ENCODE assay signal across 8 cellular contexts in the genomic region with DNA sequence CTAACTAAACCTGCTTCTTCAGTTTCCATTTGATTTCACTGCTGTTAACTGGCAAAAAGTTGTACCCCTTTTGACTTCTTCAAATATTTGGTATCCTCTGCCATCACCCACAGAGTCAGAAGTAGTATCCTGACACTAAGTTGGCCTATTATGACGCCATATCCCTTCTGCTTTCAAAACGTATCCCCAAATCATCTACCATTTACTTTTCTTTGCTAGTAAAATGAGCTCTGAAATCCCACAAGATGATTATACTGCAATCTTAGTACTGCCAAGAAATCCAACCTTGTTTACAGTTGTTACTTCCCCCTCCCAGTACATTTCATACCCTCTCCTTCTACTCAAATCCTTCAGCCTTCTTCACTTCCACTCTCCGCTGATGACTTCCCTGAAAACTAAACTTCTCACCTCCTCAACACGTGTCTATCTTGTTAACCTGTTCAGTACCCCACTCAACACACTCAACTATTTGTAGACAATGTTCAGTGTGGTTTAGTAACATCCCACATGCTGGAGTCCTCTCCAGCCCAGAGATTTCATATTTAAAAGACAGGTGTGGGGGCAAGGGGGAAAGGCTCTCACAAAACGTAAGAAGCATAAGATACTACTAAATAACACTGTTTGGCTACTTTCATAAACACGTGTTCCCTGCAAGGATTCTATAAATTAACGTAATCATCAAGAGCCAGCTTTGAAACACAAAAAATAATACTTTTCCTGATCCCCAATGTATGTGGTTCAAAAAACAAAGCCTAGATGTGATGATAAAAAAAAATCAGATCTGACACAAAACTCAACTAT. TPM values are rescaled to one million over a fixed set of nuclear protein-coding genes. Genes with fewer than 3 reads are reported as not detected.
DNase-seq lines count a peak whose midpoint lies in the region; TF ChIP-seq lines count a peak whose summit lies in the region.

No MANE protein-coding gene starts in this region.

- intact Hi-C loops in testis (cut with DNase I; ENCODE audit: low total_unique reads): no loop called here

- H2AK5ac ChIP-seq in H9 (ENCODE audit: insufficient read length, low read length): no peak overlapping the region

- peak overlapping the region; percentile 87 for H3K4me2 ChIP-seq in H9 (ENCODE audit: insufficient read depth, insufficient read length, low read length)

- TF ChIP-seq POLR2A in testis (IDR thresholded peaks at IDR 0.05): no peak

- no peaks in the 10 kb centered on the region for H3K27me3 ChIP-seq in H9 (ENCODE audit: insufficient read depth, low read length)
- no peaks in the 10 kb centered on the region for H3K27me3 ChIP-seq in testis

- H3K9me3 ChIP-seq in H9 (ENCODE audit: control insufficient read depth, low read depth, low read length): no peaks in the 10 kb centered on the region
- no peaks in the 10 kb centered on the region for H3K9me3 ChIP-seq in testis

- H4K8ac ChIP-seq in H9 (replicated peaks; ENCODE audit: insufficient read length, low read depth, low read length): no peak overlapping the region

- no peak overlapping the region for H2BK120ac ChIP-seq in H9 (ENCODE audit: low read depth, low read length, poor library complexity, severe bottlenecking)

- no peak overlapping the region for H2AFZ ChIP-seq in H9 (ENCODE audit: low read length)

- H2BK15ac ChIP-seq in H9 (ENCODE audit: low read depth, low read length): no peak overlapping the region

- peaks cover 24% of the 10 kb centered on the region; the same call in 1 of the 2 replicates for H3K79me2 ChIP-seq in H9 (ENCODE audit: insufficient read depth, low read length)

- no peak overlapping the region for H4K5ac ChIP-seq in H9 (ENCODE audit: insufficient read length, low read depth, low read length)

- peak overlapping the region; percentile 92 to 98 for H3K4me3 ChIP-seq in testis

- H3K9me3 Mint-ChIP-seq in H9: no peaks in the 10 kb centered on the region
- H3K9me3 Mint-ChIP-seq in activated naive CD8-positive, alpha-beta T cell (ENCODE audit: low read depth): no peaks in the 10 kb centered on the region

- H3K4me1 ChIP-seq in H9 (ENCODE audit: insufficient read depth, low read length) (peaks cover 2% of the 10 kb centered on the region; the same call in 1 of the 2 replicates), testis (peaks cover 5% of the 10 kb centered on the region)

- WGBS in H9 (ENCODE audit: extremely low coverage, insufficient read length, low lambda C conversion rate): no CpG with 5 or more reads among the region's 7 CpGs
- 8 to 10% methylated on average over 7 of the region's 7 CpGs for WGBS in testis, 2 donors

- no peaks in the 10 kb centered on the region for H3K27me3 Mint-ChIP-seq in H9 (ENCODE audit: low read depth)
- no peaks in the 10 kb centered on the region for H3K27me3 Mint-ChIP-seq in activated naive CD8-positive, alpha-beta T cell

- no peaks in the 10 kb centered on the region for H4K20me1 ChIP-seq in H9 (ENCODE audit: control insufficient read depth, insufficient read depth, insufficient read length)

- no peak overlapping the region for H3K14ac ChIP-seq in H9 (ENCODE audit: insufficient read depth, low read length)

- no peak overlapping the region for H2BK20ac ChIP-seq in H9 (ENCODE audit: low read depth, low read length, poor library complexity, severe bottlenecking)

- TF ChIP-seq CTCF in 22Rv1 (IDR thresholded peaks at IDR 0.05) (no peak), H9 (conservative IDR thresholded peaks at IDR 0.05) (no peak), testis (IDR thresholded peaks at IDR 0.05) (no peak)

- no peak overlapping the region for H3K4ac ChIP-seq in H9 (ENCODE audit: low read depth, low read length)

- no peak overlapping the region for H3K23ac ChIP-seq in H9 (ENCODE audit: insufficient read length, low read depth, low read length)

- peak overlapping the region; percentile 85 for H3K9ac ChIP-seq in H9 (ENCODE audit: extremely low read depth, insufficient read length, low read length)

- peak overlapping the region in 2 of 3 experiments; percentile 89 to 92; a peak in 6 of 7 replicates for H3K27ac Mint-ChIP-seq in H9
- peak overlapping the region; percentile 96 for H3K27ac Mint-ChIP-seq in activated naive CD8-positive, alpha-beta T cell

- H3K4me1 Mint-ChIP-seq in H9: peaks cover 25 to 30% of the 10 kb centered on the region in 2 experiments
- H3K4me1 Mint-ChIP-seq in activated naive CD8-positive, alpha-beta T cell (ENCODE audit: low read depth): peaks cover 57% of the 10 kb centered on the region

- H3K27ac ChIP-seq in 22Rv1 (peak overlapping the region; percentile 73), H9 (ENCODE audit: insufficient read length, low read depth, low read length) (no peak overlapping the region), testis (peak overlapping the region in 1 of 2 donors; percentile 93)

- DNase-seq in H9 (no peak), kidney tubule cell (ENCODE audit: low spot score) (peak; percentile 21), testis (no peak), midbrain (lab: John Stamatoyannopoulos, UW) (no peak), DMS114 treated with DMSO at 0.1 percent for 48 hours (lab: John Stamatoyannopoulos, UW; ENCODE audit: unreplicated experiment) (no peak), iPS-NIHi11 (ENCODE audit: low spot score) (no peak)

- H3K79me1 ChIP-seq in H9 (ENCODE audit: insufficient read depth, low read depth, low read length, poor library complexity, severe bottlenecking): no peaks in the 10 kb centered on the region

- no peak overlapping the region for H2BK12ac ChIP-seq in H9 (ENCODE audit: insufficient read length, low read depth, low read length)

- H3K23me2 ChIP-seq in H9 (ENCODE audit: insufficient read length, low read depth, low read length, poor library complexity, severe bottlenecking): peaks cover 5% of the 10 kb centered on the region

- no peak overlapping the region for H4K91ac ChIP-seq in H9 (ENCODE audit: insufficient read length, low read depth, low read length)

- H3K4me3 Mint-ChIP-seq in H9: peak overlapping the region; percentile 72 to 85
- H3K4me3 Mint-ChIP-seq in activated naive CD8-positive, alpha-beta T cell: peak overlapping the region; percentile 91

- H3K56ac ChIP-seq in H9 (ENCODE audit: insufficient read length, low read depth, low read length): no peak overlapping the region

- no peak overlapping the region for H2BK5ac ChIP-seq in H9 (ENCODE audit: insufficient read length, low read length)

- no peaks in the 10 kb centered on the region for H3K36me3 ChIP-seq in testis (ENCODE audit: low read depth, missing control alignments)

- peaks cover 15 to 30% (median 26%) of the 10 kb centered on the region in 3 experiments for H3K36me3 Mint-ChIP-seq in H9 (ENCODE audit: insufficient read depth in 1 of 3, low read depth in 3 of 3)
- H3K36me3 Mint-ChIP-seq in activated naive CD8-positive, alpha-beta T cell: peaks cover 22% of the 10 kb centered on the region

- H3T11ph ChIP-seq in H9 (ENCODE audit: low read length): no peak overlapping the region

- no peak overlapping the region for H3K18ac ChIP-seq in H9 (ENCODE audit: insufficient read length, low read depth, low read length)

RNA-seq across cellular contexts. Expression of a gene that starts 1.3 kb away (rescaled TPM):
- total RNA-seq in H9 (2021) (44.0 and 44.7 TPM in 2 replicates), testis (10 to 100 TPM; 42.3 to 46.8 TPM)
- 16.3 TPM for polyA plus RNA-seq in testis (ENCODE audit: insufficient read depth, low read depth, low replicate concordance)
